In the genomic region with DNA sequence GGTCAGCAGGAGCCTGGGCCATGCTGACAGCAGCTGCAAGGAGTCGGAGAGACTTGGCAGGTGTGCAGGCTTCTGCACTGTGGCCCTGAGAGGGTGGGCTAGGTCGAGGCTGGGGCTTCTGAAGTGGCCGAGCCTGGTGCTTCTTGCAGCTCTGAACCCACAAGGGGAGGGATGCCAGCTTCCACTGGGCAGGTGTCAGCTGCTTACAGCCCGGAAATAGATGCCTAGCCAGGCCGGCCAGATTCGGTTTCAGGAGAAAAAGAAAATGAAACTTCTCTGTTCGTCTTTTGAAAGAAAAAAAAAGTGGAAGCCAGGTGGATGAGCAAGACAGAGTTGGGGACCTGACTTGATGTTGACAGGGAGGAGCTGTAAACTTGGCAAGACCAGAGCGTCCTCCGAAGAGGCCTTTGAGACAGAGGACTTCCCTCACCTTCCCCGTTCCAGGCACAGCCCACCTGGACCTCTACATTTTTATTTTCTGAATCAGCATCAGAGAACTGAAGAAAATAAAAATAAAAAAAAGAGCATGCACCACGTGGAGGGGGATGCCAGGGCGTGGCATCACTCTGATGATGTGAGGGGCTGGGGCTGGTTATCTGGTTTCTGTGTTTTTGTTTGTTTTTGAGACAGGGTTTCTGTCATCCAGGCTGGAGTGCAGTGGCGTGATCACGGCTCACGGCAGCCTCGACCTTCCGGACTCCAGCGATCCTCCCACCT, we compare ENCODE assay signal across 1 cellular context.
TF ChIP-seq lines count a peak whose summit lies in the region.

A gene with protein sequence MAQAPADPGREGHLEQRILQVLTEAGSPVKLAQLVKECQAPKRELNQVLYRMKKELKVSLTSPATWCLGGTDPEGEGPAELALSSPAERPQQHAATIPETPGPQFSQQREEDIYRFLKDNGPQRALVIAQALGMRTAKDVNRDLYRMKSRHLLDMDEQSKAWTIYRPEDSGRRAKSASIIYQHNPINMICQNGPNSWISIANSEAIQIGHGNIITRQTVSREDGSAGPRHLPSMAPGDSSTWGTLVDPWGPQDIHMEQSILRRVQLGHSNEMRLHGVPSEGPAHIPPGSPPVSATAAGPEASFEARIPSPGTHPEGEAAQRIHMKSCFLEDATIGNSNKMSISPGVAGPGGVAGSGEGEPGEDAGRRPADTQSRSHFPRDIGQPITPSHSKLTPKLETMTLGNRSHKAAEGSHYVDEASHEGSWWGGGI (minus strand): TSS at position 153 of the 717 bp plus-strand sequence. CDS start 131 bp downstream, at position 22.

TF ChIP-seq in HepG2, 621 proteins besides CTCF, POLR2A, EP300 and RAD21:
- TF ChIP-seq ZNF709 (CRISPR knock-in tag; IDR thresholded peaks at IDR 0.05): no peak
- TF ChIP-seq, protein P1, sequence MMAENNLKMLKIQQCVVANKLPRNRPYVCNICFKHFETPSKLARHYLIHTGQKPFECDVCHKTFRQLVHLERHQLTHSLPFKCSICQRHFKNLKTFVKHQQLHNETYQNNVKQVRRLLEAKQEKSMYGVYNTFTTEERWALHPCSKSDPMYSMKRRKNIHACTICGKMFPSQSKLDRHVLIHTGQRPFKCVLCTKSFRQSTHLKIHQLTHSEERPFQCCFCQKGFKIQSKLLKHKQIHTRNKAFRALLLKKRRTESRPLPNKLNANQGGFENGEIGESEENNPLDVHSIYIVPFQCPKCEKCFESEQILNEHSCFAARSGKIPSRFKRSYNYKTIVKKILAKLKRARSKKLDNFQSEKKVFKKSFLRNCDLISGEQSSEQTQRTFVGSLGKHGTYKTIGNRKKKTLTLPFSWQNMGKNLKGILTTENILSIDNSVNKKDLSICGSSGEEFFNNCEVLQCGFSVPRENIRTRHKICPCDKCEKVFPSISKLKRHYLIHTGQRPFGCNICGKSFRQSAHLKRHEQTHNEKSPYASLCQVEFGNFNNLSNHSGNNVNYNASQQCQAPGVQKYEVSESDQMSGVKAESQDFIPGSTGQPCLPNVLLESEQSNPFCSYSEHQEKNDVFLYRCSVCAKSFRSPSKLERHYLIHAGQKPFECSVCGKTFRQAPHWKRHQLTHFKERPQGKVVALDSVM (CRISPR knock-in tag; IDR thresholded peaks at IDR 0.05): peak; percentile 50; the same call in 1 of the 2 replicates
- TF ChIP-seq ZNF552 (CRISPR knock-in tag; IDR thresholded peaks at IDR 0.05; ENCODE audit: borderline replicate concordance): no peak
- TF ChIP-seq RBAK (CRISPR knock-in tag; IDR thresholded peaks at IDR 0.05): no peak
- no peak for TF ChIP-seq ZNF10 (CRISPR knock-in tag; IDR thresholded peaks at IDR 0.05; ENCODE audit: borderline replicate concordance, low read depth)
TF ChIP-seq in HepG2: peak in this region for 1.
